29 cellular contexts compared by ENCODE assay signal in genomic region chr12:113702796-113703195, GRCh38.
"Had no signal": no experiment of that assay in that cellular context is flagged by ENCODE, and none has a peak within 500 bp of the region (broad histone marks: within the 10 kb centered on the region; RNA-seq: fewer than 3 reads in every experiment).

No MANE protein-coding gene starts in this region.

- H3K36me3 ChIP-seq: left ventricle myocardium inferior, neutrophil, right atrium auricular region, right lobe of liver, tibial nerve, uterus had no signal

- H3K4me1 Mint-ChIP-seq: immature natural killer cell; naive thymus-derived CD4-positive, alpha-beta T cell; stimulated activated memory B cell treated with anti-CD40 and anti-IgM and Interleukin-4, amounts not matched to agents 10 μg/mL and 1 μg/mL and 100 μg/mL, for 72 hours; stimulated activated naive CD8-positive, alpha-beta T cell treated with anti-CD3 and anti-CD28 coated beads, Interleukin-15, amount 100 ng/mL, for 72 hours had no signal

- H3K27me3 ChIP-seq: right atrium auricular region, right lobe of liver, tibial nerve had no signal

- H3K9ac ChIP-seq: parathyroid adenoma had no signal

- H3K27ac Mint-ChIP-seq: immature natural killer cell; naive thymus-derived CD4-positive, alpha-beta T cell; natural killer cell treated with Interleukin-12 subunit alpha and Interleukin-12 subunit beta and Interleukin-15 and Interleukin-18, amount 100 ng/mL, for 72 hours; stimulated activated memory B cell treated with anti-CD40 and anti-IgM and Interleukin-4, amounts not matched to agents 10 μg/mL and 1 μg/mL and 100 μg/mL, for 72 hours; stimulated activated naive CD8-positive, alpha-beta T cell treated with anti-CD3 and anti-CD28 coated beads, Interleukin-15, amount 100 ng/mL, for 72 hours; type B pancreatic cell had no signal

- H3K4me3 ChIP-seq: left ventricle myocardium inferior, lung, mucosa of descending colon, psoas muscle, right atrium auricular region, right lobe of liver, smooth muscle cell, tibial nerve, uterus had no signal

- H3K9me3 ChIP-seq: left ventricle myocardium inferior, mucosa of descending colon, neutrophil, psoas muscle, right atrium auricular region, right lobe of liver, uterus had no signal

- H3K27ac ChIP-seq: left ventricle myocardium inferior, neutrophil, parathyroid adenoma, psoas muscle, right atrium auricular region, right lobe of liver, tibial nerve, uterus had no signal

- H3K9me3 Mint-ChIP-seq: immature natural killer cell; natural killer cell treated with Interleukin-12 subunit alpha and Interleukin-12 subunit beta and Interleukin-15 and Interleukin-18, amount 100 ng/mL, for 72 hours; stimulated activated naive CD8-positive, alpha-beta T cell treated with anti-CD3 and anti-CD28 coated beads, Interleukin-15, amount 100 ng/mL, for 72 hours; type B pancreatic cell had no signal

- H3K36me3 Mint-ChIP-seq: immature natural killer cell; naive thymus-derived CD4-positive, alpha-beta T cell; natural killer cell treated with Interleukin-12 subunit alpha and Interleukin-12 subunit beta and Interleukin-15 and Interleukin-18, amount 100 ng/mL, for 72 hours; stimulated activated memory B cell treated with anti-CD40 and anti-IgM and Interleukin-4, amounts not matched to agents 10 μg/mL and 1 μg/mL and 100 μg/mL, for 72 hours; type B pancreatic cell had no signal

- H3K4me1 ChIP-seq: left ventricle myocardium inferior, parathyroid adenoma, psoas muscle, right atrium auricular region, tibial nerve, uterus had no signal

- DNase-seq: hippocampal formation; immature natural killer cell; kidney; left colon; left ventricle myocardium inferior; mesendoderm; midbrain; mucosa of descending colon; naive thymus-derived CD4-positive, alpha-beta T cell; occipital lobe; psoas muscle; right lobe of liver; stimulated activated CD4-positive, alpha-beta T cell treated with anti-CD3 and anti-CD28 coated beads, Interleukin-1b, Interleukin-23, amount 100 ng/mL, for 48 hours; stimulated activated CD4-positive, alpha-beta T cell treated with anti-CD3 and anti-CD28 coated beads, Interleukin-2, amount 100 ng/mL, for 48 hours; stimulated activated CD4-positive, alpha-beta T cell treated with anti-CD3 and anti-CD28 coated beads, Interleukin-4, amount 100 ng/mL, for 4 hours; stimulated activated CD8-positive, alpha-beta memory T cell treated with anti-CD3 and anti-CD28 coated beads, Interleukin-4, amount 100 ng/mL, for 48 hours; stimulated activated naive CD4-positive, alpha-beta T cell treated with Interleukin-2 at 50 U/mL for 16 hours; stimulated activated naive CD8-positive, alpha-beta T cell treated with anti-CD3 and anti-CD28 coated beads, Interleukin-15, amount 100 ng/mL, for 72 hours; substantia nigra; uterus had no signal

- H3K4me3 Mint-ChIP-seq: immature natural killer cell; naive thymus-derived CD4-positive, alpha-beta T cell; natural killer cell treated with Interleukin-12 subunit alpha and Interleukin-12 subunit beta and Interleukin-15 and Interleukin-18, amount 100 ng/mL, for 72 hours; stimulated activated memory B cell treated with anti-CD40 and anti-IgM and Interleukin-4, amounts not matched to agents 10 μg/mL and 1 μg/mL and 100 μg/mL, for 72 hours; stimulated activated naive CD8-positive, alpha-beta T cell treated with anti-CD3 and anti-CD28 coated beads, Interleukin-15, amount 100 ng/mL, for 72 hours; type B pancreatic cell had no signal
